Comparison of ENCODE assay signal across 21 cellular contexts in genomic region chr6:167184301-167184700, GRCh38. TPM values are rescaled to one million over a fixed set of nuclear protein-coding genes. Genes with fewer than 3 reads are reported as not detected.
"Had no signal": no experiment of that assay in that cellular context is flagged by ENCODE, and none has a peak within 500 bp of the region (broad histone marks: within the 10 kb centered on the region; RNA-seq: fewer than 3 reads in every experiment).

No MANE protein-coding gene starts in this region.

RNA-seq across cellular contexts. Expression of gene GPR31, which starts 26.5 kb away (rescaled TPM):
- total RNA-seq: activated naive CD4-positive, alpha-beta T cell treated with anti-CD3 and anti-CD28 coated beads for 36 hours; activated naive CD4-positive, alpha-beta T cell treated with anti-CD3 and anti-CD28 coated beads, Interleukin-2, amount 50 U/mL, for 72 hours; activated naive CD8-positive, alpha-beta T cell treated with anti-CD3 and anti-CD28 coated beads for 36 hours; activated naive CD8-positive, alpha-beta T cell treated with anti-CD3 and anti-CD28 coated beads, Interleukin-2, amount 10 ng/mL, durations not matched to agents 7 days and 5 days; activated T-cell treated with anti-CD3 and anti-CD28 coated beads, Interleukin-2, amount 50 U/mL, for 4 hours; activated T-cell treated with anti-CD3 and anti-CD28 coated beads, Interleukin-2, amount 50 U/mL, for 72 hours; activated T-helper 1 cell treated with anti-CD3 and anti-CD28 coated beads, Interleukin-12 subunit alpha, Interleukin-12 subunit beta, Interleukin-2, Interleukin-4 antibody, amounts not matched to agents 30 ng/mL and 10 ng/mL and 1 ng/mL, durations not matched to agents 14 hours and 24 hours and 36 hours; activated T-helper 17 cell treated with anti-CD3 and anti-CD28 coated beads, Interleukin-2, amount 50 U/mL, for 72 hours; activated T-helper 2 cell treated with anti-CD3 and anti-CD28 coated beads, Interferon-gamma antibody, Interleukin-2, Interleukin-4, amounts not matched to agents 10 μg/mL and 5 μg/mL and 100 μg/mL, durations not matched to agents 14 hours and 24 hours and 36 hours; adrenal gland; aorta; ascending aorta; astrocyte; body of pancreas; breast epithelium; bronchial epithelial cell; cardiac muscle cell; cardiac septum; cerebellum; chondrocyte had no signal
- polyA plus RNA-seq: adipose tissue, adrenal gland, aorta, cardiac muscle cell had no signal
